Comparison of ENCODE assay signal across 11 cellular contexts in the genomic region with DNA sequence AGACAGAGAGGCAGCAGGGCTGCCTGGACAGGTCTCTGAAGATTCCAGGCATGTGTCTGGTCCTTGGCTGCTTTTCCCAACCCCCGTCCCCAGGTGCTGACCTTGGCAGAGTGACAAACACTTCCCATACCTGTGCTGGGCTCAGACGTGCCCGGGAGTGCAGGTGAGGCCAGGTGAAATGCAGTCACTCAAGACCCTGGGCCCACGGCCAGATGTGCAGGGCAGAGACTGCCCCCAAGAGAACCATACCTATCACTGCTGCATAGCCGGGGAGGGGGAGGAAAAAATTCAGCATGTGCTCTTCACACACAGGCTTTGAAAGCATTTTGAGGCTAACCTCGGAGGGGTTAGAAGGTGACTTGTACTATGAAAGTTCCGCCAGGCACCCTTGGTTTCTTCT. TPM values are rescaled to one million over a fixed set of nuclear protein-coding genes. Genes with fewer than 3 reads are reported as not detected.
DNase-seq lines count a peak whose midpoint lies in the region; ATAC-seq and TF ChIP-seq lines count a peak whose summit lies in the region.
"Had no signal": no experiment of that assay in that cellular context is flagged by ENCODE, and none has a peak within 500 bp of the region (broad histone marks: within the 10 kb centered on the region; RNA-seq: fewer than 3 reads in every experiment).

No MANE protein-coding gene starts in this region.

- CTCF ChIA-PET in Calu3 (lab: Charles Lee): no interaction called here

- no peak overlapping the region for H3K4me3 Mint-ChIP-seq in H9
- H3K4me3 Mint-ChIP-seq in Calu3 (ENCODE audit: low read depth, unreplicated experiment): no peak overlapping the region
- H3K4me3 Mint-ChIP-seq: dendritic cell treated with granulocyte-macrophage colony-stimulating factor and Interleukin-4, amounts not matched to agents 40 ng/mL and 50 ng/mL, for 4 days; naive thymus-derived CD8-positive, alpha-beta T cell had no signal

- H2BK12ac ChIP-seq in H9 (ENCODE audit: insufficient read length, low read depth, low read length): no peak overlapping the region

- H3K4me1 Mint-ChIP-seq in H9 (peaks cover 62 to 67% of the 10 kb centered on the region in 2 experiments), Calu3 (ENCODE audit: low read depth, unreplicated experiment) (peaks cover 59% of the 10 kb centered on the region)

- no peak overlapping the region for H4K5ac ChIP-seq in H9 (ENCODE audit: insufficient read length, low read depth, low read length)

- H3T11ph ChIP-seq in H9 (ENCODE audit: low read length): no peak overlapping the region

- no peak overlapping the region for H2BK5ac ChIP-seq in H9 (ENCODE audit: insufficient read length, low read length)

- BruUV-seq in Calu3 (replicated peaks; lab: Mats Ljungman, UMichigan): no TSS peak

- H3K9ac ChIP-seq in H9 (ENCODE audit: extremely low read depth, insufficient read length, low read length): no peak overlapping the region
- no peak overlapping the region for H3K9ac ChIP-seq in parathyroid adenoma

- no peaks in the 10 kb centered on the region; the same call in 1 of the 2 replicates for H3K4me1 ChIP-seq in H9 (ENCODE audit: insufficient read depth, low read length)
- no peaks in the 10 kb centered on the region for H3K4me1 ChIP-seq in parathyroid adenoma

- H4K20me1 ChIP-seq in H9 (ENCODE audit: control insufficient read depth, insufficient read depth, insufficient read length): no peaks in the 10 kb centered on the region

- no peak overlapping the region for H2BK120ac ChIP-seq in H9 (ENCODE audit: low read depth, low read length, poor library complexity, severe bottlenecking)

- no peak overlapping the region for H3K4ac ChIP-seq in H9 (ENCODE audit: low read depth, low read length)

- H3K36me3 Mint-ChIP-seq in H9 (ENCODE audit: insufficient read depth in 1 of 3, low read depth in 3 of 3) (peaks cover 9 to 14% (median 9%) of the 10 kb centered on the region in 3 experiments; a peak in 6 of 7 replicates), Calu3 (ENCODE audit: insufficient read depth, unreplicated experiment) (peaks cover 6% of the 10 kb centered on the region)
- H3K36me3 Mint-ChIP-seq: naive thymus-derived CD8-positive, alpha-beta T cell had no signal

- H2AFZ ChIP-seq in H9 (ENCODE audit: low read length) (no peak overlapping the region), parathyroid adenoma (peak overlapping the region; percentile 62)

- H3K79me2 ChIP-seq in H9 (ENCODE audit: insufficient read depth, low read length): peaks cover 9% of the 10 kb centered on the region; the same call in 1 of the 2 replicates
- H3K79me2 ChIP-seq in parathyroid adenoma: no peaks in the 10 kb centered on the region

- WGBS in H9 (ENCODE audit: extremely low coverage, insufficient read length, low lambda C conversion rate): no CpG with 5 or more reads among the region's 7 CpGs

- intact Hi-C loops in Calu3 (cut with micrococcal nuclease; ENCODE audit: unreplicated experiment): no loop called here

- H3K27me3 Mint-ChIP-seq in H9 (ENCODE audit: low read depth) (no peaks in the 10 kb centered on the region), Calu3 (ENCODE audit: unreplicated experiment) (no peaks in the 10 kb centered on the region)

- no peaks in the 10 kb centered on the region for H3K23me2 ChIP-seq in H9 (ENCODE audit: insufficient read length, low read depth, low read length, poor library complexity, severe bottlenecking)

- H3K36me3 ChIP-seq in parathyroid adenoma (ENCODE audit: control insufficient read depth, insufficient read depth, low read length): no peaks in the 10 kb centered on the region
- H3K36me3 ChIP-seq: SJCRH30, suprapubic skin had no signal

- peak; percentile 55 for DNase-seq in H9
- DNase-seq in NCI-H2196 (lab: John Stamatoyannopoulos, UW; ENCODE audit: unreplicated experiment): peak; percentile 43
- DNase-seq in Calu3: no peak
- no peak for DNase-seq in OCI-M2 (lab: John Stamatoyannopoulos, UW; ENCODE audit: unreplicated experiment)
- DNase-seq: naive thymus-derived CD8-positive, alpha-beta T cell; SJCRH30 had no signal

- H3K27ac Mint-ChIP-seq in H9 (peak overlapping the region; percentile 70 to 97 (median 97); a peak in 6 of 7 replicates), Calu3 (ENCODE audit: unreplicated experiment) (no peak overlapping the region)
- H3K27ac Mint-ChIP-seq: dendritic cell treated with granulocyte-macrophage colony-stimulating factor and Interleukin-4, amounts not matched to agents 40 ng/mL and 50 ng/mL, for 4 days; naive thymus-derived CD8-positive, alpha-beta T cell had no signal

- TF ChIP-seq CTCF in H9 (conservative IDR thresholded peaks at IDR 0.05) (no peak), parathyroid adenoma (IDR thresholded peaks at IDR 0.05) (no peak), Calu3 (IDR thresholded peaks at IDR 0.05; ENCODE audit: unreplicated experiment) (no peak)

- 0 out of 2 replicates have a peak overlapping the region, but pooled peaks have one; percentile 64 for H3K14ac ChIP-seq in H9 (ENCODE audit: insufficient read depth, low read length)

- no peak overlapping the region for H3K56ac ChIP-seq in H9 (ENCODE audit: insufficient read length, low read depth, low read length)

- H2BK15ac ChIP-seq in H9 (ENCODE audit: low read depth, low read length): no peak overlapping the region

- H3K4me2 ChIP-seq in H9 (ENCODE audit: insufficient read depth, insufficient read length, low read length) (no peak overlapping the region), parathyroid adenoma (ENCODE audit: low read length) (no peak overlapping the region)

- no peaks in the 10 kb centered on the region for H3K27me3 ChIP-seq in H9 (ENCODE audit: insufficient read depth, low read length)
- H3K27me3 ChIP-seq in parathyroid adenoma (ENCODE audit: control insufficient read depth, insufficient read depth, low read length): no peaks in the 10 kb centered on the region
- H3K27me3 ChIP-seq: SJCRH30, suprapubic skin had no signal

- H2AK5ac ChIP-seq in H9 (ENCODE audit: insufficient read length, low read length): no peak overlapping the region

- H3K9me3 ChIP-seq in H9 (ENCODE audit: control insufficient read depth, low read depth, low read length) (no peaks in the 10 kb centered on the region), parathyroid adenoma (ENCODE audit: control insufficient read depth, low read length) (no peaks in the 10 kb centered on the region)
- H3K9me3 ChIP-seq: SJCRH30, suprapubic skin had no signal

- H3K23ac ChIP-seq in H9 (ENCODE audit: insufficient read length, low read depth, low read length): no peak overlapping the region

- no peaks in the 10 kb centered on the region for H3K79me1 ChIP-seq in H9 (ENCODE audit: insufficient read depth, low read depth, low read length, poor library complexity, severe bottlenecking)

- no peaks in the 10 kb centered on the region for H3K9me3 Mint-ChIP-seq in H9
- no peaks in the 10 kb centered on the region for H3K9me3 Mint-ChIP-seq in Calu3 (ENCODE audit: low read depth, unreplicated experiment)
- H3K9me3 Mint-ChIP-seq: dendritic cell treated with granulocyte-macrophage colony-stimulating factor and Interleukin-4, amounts not matched to agents 40 ng/mL and 50 ng/mL, for 4 days; naive thymus-derived CD8-positive, alpha-beta T cell had no signal

- ATAC-seq in esophagus mucosa: peak; percentile 52
- no peak for ATAC-seq in GM19023 (IDR thresholded peaks at IDR 0.05; ENCODE audit: unreplicated experiment)
- ATAC-seq: naive thymus-derived CD8-positive, alpha-beta T cell had no signal

- no peak overlapping the region for H4K8ac ChIP-seq in H9 (replicated peaks; ENCODE audit: insufficient read length, low read depth, low read length)

- no peak overlapping the region for H2BK20ac ChIP-seq in H9 (ENCODE audit: low read depth, low read length, poor library complexity, severe bottlenecking)

- peak overlapping the region; percentile 69 for H4K91ac ChIP-seq in H9 (ENCODE audit: insufficient read length, low read depth, low read length)

- no peak overlapping the region for H3K4me3 ChIP-seq in parathyroid adenoma (ENCODE audit: low read depth, low read length)
- H3K4me3 ChIP-seq: SJCRH30, suprapubic skin had no signal

- peak overlapping the region; percentile 47 for H3K18ac ChIP-seq in H9 (ENCODE audit: insufficient read length, low read depth, low read length)

- H3K27ac ChIP-seq in H9 (ENCODE audit: insufficient read length, low read depth, low read length) (no peak overlapping the region), parathyroid adenoma (no peak overlapping the region)
- H3K27ac ChIP-seq: SJCRH30, suprapubic skin had no signal

RNA-seq across cellular contexts. Expression of a gene that starts 22.6 kb away (rescaled TPM):
- total RNA-seq in H9 (2021): 26.9 and 29.7 TPM in 2 replicates
- total RNA-seq in esophagus mucosa: 2.6 TPM
- 13.2 and 17.4 TPM in 2 replicates for total RNA-seq in Calu3 (2022)
- total RNA-seq: naive thymus-derived CD8-positive, alpha-beta T cell had no signal

Comparison
In these comparisons a context has a peak if more than half of its experiments do, and no peak if none do; other contexts are left out.
1. DNase-seq: peak in H9 (single experiment) and NCI-H2196 (single experiment); none in Calu3 (single experiment) and OCI-M2 (single experiment).